In the genomic region with DNA sequence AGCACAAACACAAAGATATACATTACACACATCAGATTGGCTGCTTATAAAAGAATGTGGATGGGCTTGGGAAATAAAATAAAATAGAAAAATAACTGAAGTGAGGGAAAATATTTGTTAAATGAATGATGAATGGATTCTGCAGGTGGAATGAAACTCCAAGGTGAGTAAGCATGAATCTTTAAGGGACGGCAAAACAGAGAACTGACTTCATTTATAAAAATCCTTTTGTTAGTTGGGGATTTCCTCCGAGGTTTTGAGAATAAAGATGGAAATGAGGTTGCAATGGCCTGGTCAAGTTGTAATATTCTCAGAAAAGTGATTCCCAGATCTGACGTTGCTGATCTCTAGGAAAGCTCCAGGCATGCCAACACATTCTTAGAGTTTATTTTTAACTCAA, we compare ENCODE assay signal across 27 cellular contexts. TPM values are rescaled to one million over a fixed set of nuclear protein-coding genes. Genes with fewer than 3 reads are reported as not detected.
"Had no signal": no experiment of that assay in that cellular context is flagged by ENCODE, and none has a peak within 500 bp of the region (broad histone marks: within the 10 kb centered on the region; RNA-seq: fewer than 3 reads in every experiment).

No MANE protein-coding gene starts in this region.

- FAIRE-seq: small intestine, urothelium cell line had no signal

- H3K4me2 ChIP-seq: neural progenitor cell had no signal

- H3K9me3 ChIP-seq: ovary, psoas muscle, right atrium auricular region, right lobe of liver, sigmoid colon, stomach, thoracic aorta, thyroid gland, upper lobe of left lung had no signal

- DNase-seq: naive thymus-derived CD4-positive, alpha-beta T cell; natural killer cell; occipital lobe; ovary; posterior cingulate gyrus; psoas muscle; retina; right lobe of liver; sigmoid colon; small intestine; stimulated activated CD4-positive, alpha-beta T cell treated with anti-CD3 and anti-CD28 coated beads, Interleukin-15, amount 100 ng/mL, for 24 hours; stimulated activated CD4-positive, alpha-beta T cell treated with anti-CD3 and anti-CD28 coated beads, Interleukin-2, amount 100 ng/mL, for 24 hours; stimulated activated CD4-positive, alpha-beta T cell treated with anti-CD3 and anti-CD28 coated beads, Interleukin-2, amount 100 ng/mL, for 48 hours; stimulated activated CD4-positive, alpha-beta T cell treated with anti-CD3 and anti-CD28 coated beads, Interleukin-4, amount 100 ng/mL, for 24 hours; stimulated activated naive B cell treated with anti-CD40 and anti-IgM and Interleukin-4, amounts not matched to agents 10 μg/mL and 1 μg/mL and 100 μg/mL, for 72 hours; stimulated activated naive CD4-positive, alpha-beta T cell treated with Interleukin-2 at 50 U/mL for 16 hours; stomach; thyroid gland; trophoblast cell; upper lobe of left lung had no signal

- H3K27ac ChIP-seq: neural progenitor cell, ovary, parathyroid adenoma, psoas muscle, right atrium auricular region, right lobe of liver, sigmoid colon, stomach, thoracic aorta, thyroid gland, tibial nerve, upper lobe of left lung had no signal

- H3K4me1 ChIP-seq: neural progenitor cell, parathyroid adenoma, psoas muscle, right lobe of liver, stomach, tibial nerve had no signal

- H3K36me3 ChIP-seq: neural progenitor cell, ovary, right atrium auricular region, right lobe of liver, sigmoid colon, stomach, thoracic aorta, thyroid gland, tibial nerve, upper lobe of left lung had no signal

- H3K27me3 ChIP-seq: neural progenitor cell, ovary, right atrium auricular region, right lobe of liver, sigmoid colon, stomach, thyroid gland, tibial nerve, upper lobe of left lung had no signal

- H3K79me2 ChIP-seq: parathyroid adenoma had no signal

- H3K9ac ChIP-seq: neural progenitor cell, parathyroid adenoma had no signal

- ATAC-seq: naive thymus-derived CD4-positive, alpha-beta T cell; natural killer cell; psoas muscle; right lobe of liver; stimulated activated effector memory CD8-positive, alpha-beta T cell treated with anti-CD3 and anti-CD28 coated beads, Interleukin-12 subunit alpha, Interleukin-12 subunit beta, amount 100 ng/mL, for 72 hours; stimulated activated naive B cell treated with anti-CD40 and anti-IgM and Interleukin-4, amounts not matched to agents 10 μg/mL and 1 μg/mL and 100 μg/mL, for 72 hours had no signal

- H2AFZ ChIP-seq: neural progenitor cell, parathyroid adenoma had no signal

- H3K4me3 ChIP-seq: neural progenitor cell, ovary, psoas muscle, right atrium auricular region, right lobe of liver, sigmoid colon, stomach, thoracic aorta, thyroid gland, tibial nerve, upper lobe of left lung had no signal

RNA-seq across cellular contexts. Expression of gene SEMA6A, which starts 20.9 kb away (rescaled TPM):
- total RNA-seq: naive thymus-derived CD4-positive, alpha-beta T cell; natural killer cell had no signal
